13 cellular contexts compared by ENCODE assay signal in the genomic region with DNA sequence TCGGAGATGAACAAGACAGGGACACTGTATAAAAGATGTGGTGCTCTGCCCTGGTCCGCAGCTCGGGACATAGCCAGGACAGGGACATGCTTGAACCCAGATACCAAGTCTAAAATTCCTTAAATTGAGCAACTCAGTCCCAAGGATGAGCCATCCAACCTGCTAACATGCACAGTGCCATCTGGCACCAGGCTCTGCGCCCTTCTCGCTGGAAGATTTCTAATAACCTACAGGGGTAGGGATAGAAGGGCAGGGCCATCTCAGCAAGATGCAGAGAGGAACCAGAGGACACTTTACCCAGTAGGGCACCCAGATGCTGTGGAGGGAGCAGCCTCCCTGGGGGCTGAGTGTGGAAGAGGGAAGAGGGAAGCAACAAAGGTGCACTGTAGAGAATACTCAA.
A peak's percentile ranks its signal among the peaks of the same experiment; 100 is the strongest.
DNase-seq lines count a peak whose midpoint lies in the region; ATAC-seq, FAIRE-seq and TF ChIP-seq lines count a peak whose summit lies in the region.
"Had no signal": no experiment of that assay in that cellular context is flagged by ENCODE, and none has a peak within 500 bp of the region (broad histone marks: within the 10 kb centered on the region; RNA-seq: fewer than 3 reads in every experiment).

No MANE protein-coding gene starts in this region.

- no peaks in the 10 kb centered on the region for H3K27me3 Mint-ChIP-seq in central memory CD8-positive, alpha-beta T cell

- H3K9me3 Mint-ChIP-seq in central memory CD8-positive, alpha-beta T cell = no peaks in the 10 kb centered on the region
- H3K9me3 Mint-ChIP-seq: neural progenitor cell had no signal

- FAIRE-seq in GM12892 (lab: Jason Lieb, UNC) = no peak

- ATAC-seq in central memory CD8-positive, alpha-beta T cell (replicated peaks; ENCODE audit: extremely low read depth, poor library complexity, severe bottlenecking) = no peak
- ATAC-seq in activated CD4-positive, CD25-positive, alpha-beta regulatory T cell treated with anti-CD3 and anti-CD28 coated beads, Interleukin-2, amount 50 U/mL, for 24 hours = no peak

- H3K27ac ChIP-seq in neutrophil = peak overlapping the region; percentile 77
- H3K27ac ChIP-seq: neural progenitor cell, thoracic aorta had no signal

- H3K9me3 ChIP-seq in neutrophil = no peaks in the 10 kb centered on the region
- H3K9me3 ChIP-seq: heart right ventricle, thoracic aorta had no signal

- peak; percentile 9 for DNase-seq in DMS53 treated with DMSO at 0.1 percent for 48 hours (lab: John Stamatoyannopoulos, UW; ENCODE audit: unreplicated experiment)
- DNase-seq in DMS53 (lab: John Stamatoyannopoulos, UW) = no peak
- peak; percentile 64 for DNase-seq in NB4 (ENCODE audit: low read depth)
- no peak for DNase-seq in central memory CD8-positive, alpha-beta T cell (ENCODE audit: low spot score in 2 of 2)
- no peak for DNase-seq in CD1c-positive myeloid dendritic cell (ENCODE audit: extremely low spot score)
- no peak for DNase-seq in GM12892 (ENCODE audit: insufficient read length)
- DNase-seq: 8988T, heart right ventricle, NCI-H524 had no signal

- H3K4me3 Mint-ChIP-seq in central memory CD8-positive, alpha-beta T cell = peak overlapping the region; percentile 52
- H3K4me3 Mint-ChIP-seq: neural progenitor cell had no signal

- no peaks in the 10 kb centered on the region for H3K27me3 ChIP-seq in neutrophil
- H3K27me3 ChIP-seq: heart right ventricle, neural progenitor cell had no signal

- peaks cover 59 to 67% of the 10 kb centered on the region in 2 experiments for H3K4me1 ChIP-seq in neutrophil (ENCODE audit: control insufficient read depth in 1 of 2, insufficient read depth in 1 of 2, low read depth in 1 of 2, low read length in 1 of 2)

- H3K27ac Mint-ChIP-seq in central memory CD8-positive, alpha-beta T cell (ENCODE audit: low read depth) = peak overlapping the region; percentile 90
- H3K27ac Mint-ChIP-seq: neural progenitor cell had no signal

- TF ChIP-seq CTCF in NB4 (IDR thresholded peaks at IDR 0.05; ENCODE audit: low read depth, low read length) (no peak), neutrophil (IDR thresholded peaks at IDR 0.05) (no peak)

- TF ChIP-seq POLR2A in NB4 (IDR thresholded peaks at IDR 0.05; ENCODE audit: extremely low read depth, insufficient read length) (no peak), GM12892 (IDR thresholded peaks at IDR 0.05; ENCODE audit: low read depth, low read length) (no peak)

- peaks cover 50% of the 10 kb centered on the region for H3K36me3 ChIP-seq in neutrophil
- H3K36me3 ChIP-seq: heart right ventricle, neural progenitor cell, thoracic aorta had no signal

- H3K4me3 ChIP-seq in NB4 (ENCODE audit: low read depth, low read length) (no peak overlapping the region), neutrophil (ENCODE audit: low read depth in 1 of 2, low read length in 1 of 2) (peak overlapping the region in 1 of 2 experiments; percentile 55)
- H3K4me3 ChIP-seq: heart right ventricle, neural progenitor cell, thoracic aorta had no signal

- H3K4me1 Mint-ChIP-seq in central memory CD8-positive, alpha-beta T cell = peaks cover 81% of the 10 kb centered on the region

- H3K36me3 Mint-ChIP-seq in central memory CD8-positive, alpha-beta T cell (ENCODE audit: insufficient read depth) = peaks cover 42% of the 10 kb centered on the region
- H3K36me3 Mint-ChIP-seq: neural progenitor cell had no signal

Comparison
In these comparisons a context has a peak if more than half of its experiments do, and no peak if none do; other contexts are left out.
1. DNase-seq: peak in DMS53 treated with DMSO at 0.1 percent for 48 hours (single experiment) and NB4 (single experiment); none in DMS53 (single experiment), central memory CD8-positive, alpha-beta T cell (0 of 2), CD1c-positive myeloid dendritic cell (single experiment) and GM12892 (single experiment).